1 cellular context compared by ENCODE assay signal in the genomic region with DNA sequence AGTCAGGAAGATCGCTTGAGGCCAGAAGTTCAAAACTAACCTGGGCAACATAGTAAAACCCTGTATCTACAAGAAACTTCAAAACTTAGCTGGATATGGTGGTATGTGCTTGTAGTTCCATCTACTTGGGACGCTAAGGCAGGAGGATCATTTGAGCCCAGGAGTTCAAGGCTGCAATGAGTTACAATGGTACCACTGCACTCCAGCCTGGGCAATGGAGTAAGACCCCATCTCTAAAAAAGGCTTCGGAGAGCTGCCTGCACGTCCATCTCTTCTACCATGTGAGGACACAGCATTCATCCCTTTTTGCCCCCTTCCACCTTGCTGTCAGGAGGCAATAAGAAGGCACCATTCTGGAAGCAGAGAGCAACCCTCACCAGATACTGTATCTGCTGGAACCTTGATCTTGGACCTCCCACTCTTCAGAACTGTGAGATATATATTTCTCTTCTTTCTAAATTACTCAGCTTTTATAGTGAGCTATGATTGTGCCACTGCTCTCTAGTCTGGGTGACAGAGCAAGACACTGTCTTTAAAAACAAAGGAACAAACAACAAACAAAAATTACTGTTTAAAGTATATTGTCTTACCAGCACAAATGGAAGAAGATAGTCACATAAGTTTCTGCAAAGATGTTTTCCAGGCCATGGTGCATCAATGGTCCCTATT.
A peak's percentile ranks its signal among the peaks of the same experiment; 100 is the strongest.
TF ChIP-seq lines count a peak whose summit lies in the region.

No MANE protein-coding gene starts in this region.

TF ChIP-seq in GM12878, 131 proteins besides CTCF, POLR2A, EP300 and RAD21:
- TF ChIP-seq SMAD1 (IDR thresholded peaks at IDR 0.05; ENCODE audit: low read depth, partially characterized antibody) (no peak), JUNB (IDR thresholded peaks at IDR 0.05) (peak; percentile 66), SUPT20H (IDR thresholded peaks at IDR 0.05; ENCODE audit: borderline replicate concordance, control insufficient read depth, low read depth, low read length) (no peak)
